8 cellular contexts compared by ENCODE assay signal in genomic region chr1:228108742-228109072, GRCh38. TPM values are rescaled to one million over a fixed set of nuclear protein-coding genes. Genes with fewer than 3 reads are reported as not detected.
DNase-seq lines count a peak whose midpoint lies in the region; ATAC-seq, FAIRE-seq and TF ChIP-seq lines count a peak whose summit lies in the region.

No MANE protein-coding gene starts in this region.

- peaks cover 0 to 2% of the 10 kb centered on the region in 2 donors for H3K36me3 Mint-ChIP-seq in activated T-cell treated with anti-CD3 and anti-CD28 coated beads, Interleukin-2, amount 50 U/mL, for 72 hours (ENCODE audit: insufficient read depth in 2 of 2)
- no peaks in the 10 kb centered on the region for H3K36me3 Mint-ChIP-seq in activated naive CD8-positive, alpha-beta T cell

- no peak for TF ChIP-seq EP300 in HepG2 (IDR thresholded peaks at IDR 0.05; ENCODE audit: low read depth in 2 of 2, low read length in 2 of 2)
- TF ChIP-seq EP300 in HepG2 (CRISPR knock-in tag; IDR thresholded peaks at IDR 0.05; ENCODE audit: borderline replicate concordance) = no peak
- no peak for TF ChIP-seq EP300 in transverse colon (IDR thresholded peaks at IDR 0.05; ENCODE audit: low read depth)

- H3K27me3 Mint-ChIP-seq in activated T-cell treated with anti-CD3 and anti-CD28 coated beads, Interleukin-2, amount 50 U/mL, for 72 hours (ENCODE audit: low read depth) = no peaks in the 10 kb centered on the region
- no peaks in the 10 kb centered on the region for H3K27me3 Mint-ChIP-seq in activated naive CD8-positive, alpha-beta T cell

- H3K4me3 ChIP-seq in HepG2 (replicated peaks in 1 of 3; ENCODE audit: insufficient read depth in 1 of 3, low read depth in 2 of 3, low read length in 3 of 3) = peak overlapping the region; percentile 90 to 99 (median 97)
- H3K4me3 ChIP-seq in transverse colon = peak overlapping the region; percentile 68 to 97 (median 81)

- H3K27me3 ChIP-seq in HepG2 (ENCODE audit: control insufficient read depth in 1 of 2, insufficient read depth in 2 of 2, low read length in 2 of 2) = no peaks in the 10 kb centered on the region; a peak in 1 of 5 replicates
- no peaks in the 10 kb centered on the region for H3K27me3 ChIP-seq in transverse colon

- CTCF ChIA-PET in HepG2 (lab: Yijun Ruan, JAX; ENCODE audit: low intra/inter-chr PET ratio, low total read pairs) = no interaction called here

- POLR2A ChIA-PET in HepG2 (lab: Yijun Ruan, JAX) = interaction anchor here (0.8 to 1.3 kb wide), 2 partner anchors 9 to 25 kb away, joined by 3 read pairs; no protein-coding TSS in a partner anchor

- WGBS in HepG2 (ENCODE audit: low lambda C conversion rate) = 0% methylated on average over 5 of the region's 8 CpGs
- 0 to 2% methylated on average over 1 to 8 of the region's 8 CpGs for WGBS in transverse colon (ENCODE audit: low coverage in 1 of 2), 2 donors

- no peak for DNase-seq in activated T-cell treated with anti-CD3 and anti-CD28 coated beads, Interleukin-2, amount 50 U/mL, for 72 hours
- DNase-seq in activated T-cell treated with anti-CD3 and anti-CD28 coated beads, Interleukin-2, amount 50 U/mL, for 1 hour = no peak
- DNase-seq in HepG2 (ENCODE audit: low spot score) = no peak
- no peak for DNase-seq in transverse colon
- no peak for DNase-seq in stimulated activated CD4-positive, alpha-beta T cell treated with anti-CD3 and anti-CD28 coated beads, Interleukin-15, amount 100 ng/mL, for 24 hours
- DNase-seq in HuH-7.5 (ENCODE audit: low spot score) = no peak

- no peaks in the 10 kb centered on the region for H3K9me3 ChIP-seq in HepG2 (ENCODE audit: low read length)
- no peaks in the 10 kb centered on the region for H3K9me3 ChIP-seq in transverse colon

- no peak for FAIRE-seq in HepG2 (lab: Jason Lieb, UNC)

- H3K36me3 ChIP-seq in HepG2 (replicated peaks in 1 of 2; ENCODE audit: control insufficient read depth in 1 of 2, insufficient read depth in 2 of 2, low read length in 2 of 2) = peaks cover 2 to 7% of the 10 kb centered on the region in 2 experiments; a peak in 2 of 5 replicates
- no peaks in the 10 kb centered on the region for H3K36me3 ChIP-seq in transverse colon

- no peaks in the 10 kb centered on the region for H3K9me3 Mint-ChIP-seq in activated T-cell treated with anti-CD3 and anti-CD28 coated beads, Interleukin-2, amount 50 U/mL, for 72 hours
- no peaks in the 10 kb centered on the region for H3K9me3 Mint-ChIP-seq in activated naive CD8-positive, alpha-beta T cell (ENCODE audit: low read depth)

- peaks cover 18% of the 10 kb centered on the region for H3K79me2 ChIP-seq in HepG2 (ENCODE audit: insufficient read depth, low read length)

- H3K4me3 Mint-ChIP-seq in activated T-cell treated with anti-CD3 and anti-CD28 coated beads, Interleukin-2, amount 50 U/mL, for 72 hours = peak overlapping the region; percentile 93 to 94
- peak overlapping the region; percentile 92 for H3K4me3 Mint-ChIP-seq in activated naive CD8-positive, alpha-beta T cell

- H3K27ac ChIP-seq in HepG2 (ENCODE audit: extremely low read length, insufficient read depth, low read length) = peak overlapping the region; percentile 79
- peak overlapping the region; percentile 88 to 97 (median 94) for H3K27ac ChIP-seq in transverse colon

- H3K4me1 ChIP-seq in HepG2 (ENCODE audit: insufficient read depth, low read length) = peaks cover 34% of the 10 kb centered on the region
- H3K4me1 ChIP-seq in transverse colon = peaks cover 16 to 28% (median 21%) of the 10 kb centered on the region in 4 donors

- TSS peak; percentile 82 for BruUV-seq in HepG2 (replicated peaks; lab: Mats Ljungman, UMichigan)

- TF ChIP-seq CTCF in HepG2 (CRISPR knock-in tag; IDR thresholded peaks at IDR 0.05) (no peak), transverse colon (IDR thresholded peaks at IDR 0.05) (no peak)

- TF ChIP-seq POLR2A in HepG2 (IDR thresholded peaks at IDR 0.05; ENCODE audit: insufficient read depth in 1 of 2, low read depth in 2 of 2, low read length in 2 of 2) (no peak), transverse colon (IDR thresholded peaks at IDR 0.05) (no peak)

- TF ChIP-seq RAD21 in HepG2 (CRISPR knock-in tag; IDR thresholded peaks at IDR 0.05) = no peak

- no peak for ATAC-seq in activated T-cell treated with anti-CD3 and anti-CD28 coated beads, Interleukin-2, amount 50 U/mL, for 72 hours (replicated peaks in 1 of 2)
- ATAC-seq in HepG2 (no peak), HG02798 (IDR thresholded peaks at IDR 0.05; ENCODE audit: poor library complexity, unreplicated experiment) (no peak)

- H3K4me2 ChIP-seq in HepG2 (ENCODE audit: low read depth, low read length) = peak overlapping the region; percentile 93

- H2AFZ ChIP-seq in HepG2 (ENCODE audit: low read length) = no peak overlapping the region

- H4K20me1 ChIP-seq in HepG2 (ENCODE audit: insufficient read depth, low read length) = no peaks in the 10 kb centered on the region

- peak overlapping the region; percentile 57 for H3K27ac Mint-ChIP-seq in activated T-cell treated with anti-CD3 and anti-CD28 coated beads, Interleukin-2, amount 50 U/mL, for 72 hours
- H3K27ac Mint-ChIP-seq in activated naive CD8-positive, alpha-beta T cell = peak overlapping the region; percentile 87

- intact Hi-C loops in HepG2 (cut with micrococcal nuclease; ENCODE audit: unreplicated experiment) = no loop called here
- intact Hi-C loops in transverse colon (cut with DNase I; ENCODE audit: low total_unique reads) = no loop called here

- H3K4me1 Mint-ChIP-seq in activated T-cell treated with anti-CD3 and anti-CD28 coated beads, Interleukin-2, amount 50 U/mL, for 72 hours (ENCODE audit: low read depth) = peaks cover 45% of the 10 kb centered on the region
- H3K4me1 Mint-ChIP-seq in activated naive CD8-positive, alpha-beta T cell (ENCODE audit: low read depth) = peaks cover 29% of the 10 kb centered on the region

- in situ Hi-C loops in HepG2 (cut with HindIII; ENCODE audit: extremely low pct_ligation_motif_present, low pct_unique_long_range_greater_than_20kb) = no loop called here
- in situ Hi-C loops in transverse colon (cut with MboI; ENCODE audit: low pct_ligation_motif_present in 1 of 4, low pct_unique_long_range_greater_than_20kb in 1 of 4, low sequenced_read_pairs in 3 of 4) = no loop called here

- H3K9ac ChIP-seq in HepG2 (ENCODE audit: insufficient read depth, low read depth, low read length) = peak overlapping the region; percentile 97

RNA-seq across cellular contexts. Expression of gene MRPL55, which starts 0.4 kb away (rescaled TPM):
- 10 to 100 TPM; 36.1 to 36.7 TPM for total RNA-seq in activated T-cell treated with anti-CD3 and anti-CD28 coated beads, Interleukin-2, amount 50 U/mL, for 72 hours
- total RNA-seq in HepG2 (2016; rRNA removed; fragmentation: Illumina TruSeq; extraction: Trizol) (92.9 and 97.9 TPM in 2 replicates), transverse colon (10 to 100 TPM; 47.1 to 95.5 (median 77.1) TPM)
- total RNA-seq in HepG2 (2016; cell fraction: cytosol; rRNA removed; fragmentation: Illumina TruSeq; extraction: Trizol; ENCODE audit: low read depth) = 49.0 and 60.3 TPM in 2 replicates
- 86.6 and 104 TPM in 2 replicates for total RNA-seq in HepG2 (2016; cell fraction: insoluble cytoplasmic fraction; rRNA removed; fragmentation: Illumina TruSeq; extraction: Trizol)
- 54.0 and 72.4 TPM in 2 replicates for total RNA-seq in HepG2 (2016; cell fraction: membrane; rRNA removed; fragmentation: Illumina TruSeq; extraction: Trizol)
- total RNA-seq in HepG2 (2016; cell fraction: nucleus; rRNA removed; fragmentation: Illumina TruSeq; extraction: Trizol) = 52.4 and 56.0 TPM in 2 replicates
- 58.6 and 74.8 TPM in 2 replicates for polyA plus RNA-seq in HepG2 (2011; rRNA removed)
- 43.3 and 107 TPM in 2 replicates for polyA plus RNA-seq in HepG2 (2011; cell fraction: cytosol; rRNA removed)
- 195 and 229 TPM in 2 replicates for polyA plus RNA-seq in HepG2 (2011; cell fraction: nucleus; rRNA removed)
- polyA plus RNA-seq in HepG2 (2012) = 31.6 and 40.6 TPM in 2 replicates
- polyA plus RNA-seq in HepG2 (2016; cell fraction: cytosol; fragmentation: Illumina TruSeq; extraction: Trizol; ENCODE audit: low read depth) = 37.6 and 50.2 TPM in 2 replicates
- 96.5 and 99.2 TPM in 2 replicates for polyA plus RNA-seq in HepG2 (2016; cell fraction: insoluble cytoplasmic fraction; fragmentation: Illumina TruSeq; extraction: Trizol; ENCODE audit: low read depth)
- polyA plus RNA-seq in HepG2 (2016; cell fraction: membrane; fragmentation: Illumina TruSeq; extraction: Trizol; ENCODE audit: low read depth) = 41.3 and 57.8 TPM in 2 replicates
- 81.1 and 106 TPM in 2 replicates for polyA plus RNA-seq in HepG2 (2016; cell fraction: nucleus; fragmentation: Illumina TruSeq; extraction: Trizol; ENCODE audit: insufficient read depth, low read depth)
- polyA minus RNA-seq in HepG2 (2011; rRNA and poly(A)+ RNA removed; ENCODE audit: low replicate concordance) = 52.6 and 85.2 TPM in 2 replicates
- 25.1 and 31.5 TPM in 2 replicates for polyA minus RNA-seq in HepG2 (2011; cell fraction: cytosol; rRNA and poly(A)+ RNA removed)
- polyA minus RNA-seq in HepG2 (2011; cell fraction: nucleus; rRNA and poly(A)+ RNA removed) = 29.2 and 32.2 TPM in 2 replicates

RNA-seq across cellular contexts. Expression of gene C1orf35, which starts 5.6 kb away (rescaled TPM):
- total RNA-seq in activated T-cell treated with anti-CD3 and anti-CD28 coated beads, Interleukin-2, amount 50 U/mL, for 72 hours = 10 to 100 TPM; 18.2 to 27.3 TPM
- total RNA-seq in HepG2 (2016; rRNA removed; fragmentation: Illumina TruSeq; extraction: Trizol) (14.2 and 19.3 TPM in 2 replicates), transverse colon (10 to 100 TPM; 11.6 to 17.1 (median 15.7) TPM)
- total RNA-seq in HepG2 (2016; cell fraction: cytosol; rRNA removed; fragmentation: Illumina TruSeq; extraction: Trizol; ENCODE audit: low read depth) = 3.6 and 3.9 TPM in 2 replicates
- total RNA-seq in HepG2 (2016; cell fraction: insoluble cytoplasmic fraction; rRNA removed; fragmentation: Illumina TruSeq; extraction: Trizol) = 12.7 and 19.3 TPM in 2 replicates
- 5.2 and 7.7 TPM in 2 replicates for total RNA-seq in HepG2 (2016; cell fraction: membrane; rRNA removed; fragmentation: Illumina TruSeq; extraction: Trizol)
- 10.2 and 14.8 TPM in 2 replicates for total RNA-seq in HepG2 (2016; cell fraction: nucleus; rRNA removed; fragmentation: Illumina TruSeq; extraction: Trizol)
- 8.1 and 8.8 TPM in 2 replicates for polyA plus RNA-seq in HepG2 (2011; rRNA removed)
- 5.5 and 9.0 TPM in 2 replicates for polyA plus RNA-seq in HepG2 (2011; cell fraction: cytosol; rRNA removed)
- 34.5 and 36.2 TPM in 2 replicates for polyA plus RNA-seq in HepG2 (2011; cell fraction: nucleus; rRNA removed)
- 6.8 and 7.0 TPM in 2 replicates for polyA plus RNA-seq in HepG2 (2012)
- polyA plus RNA-seq in HepG2 (2016; cell fraction: cytosol; fragmentation: Illumina TruSeq; extraction: Trizol; ENCODE audit: low read depth) = 2.9 and 3.3 TPM in 2 replicates
- polyA plus RNA-seq in HepG2 (2016; cell fraction: insoluble cytoplasmic fraction; fragmentation: Illumina TruSeq; extraction: Trizol; ENCODE audit: low read depth) = 14.4 and 15.4 TPM in 2 replicates
- 4.2 TPM in 2 replicates for polyA plus RNA-seq in HepG2 (2016; cell fraction: membrane; fragmentation: Illumina TruSeq; extraction: Trizol; ENCODE audit: low read depth)
- 35.0 and 36.9 TPM in 2 replicates for polyA plus RNA-seq in HepG2 (2016; cell fraction: nucleus; fragmentation: Illumina TruSeq; extraction: Trizol; ENCODE audit: insufficient read depth, low read depth)
- 3.9 and 4.2 TPM in 2 replicates for polyA minus RNA-seq in HepG2 (2011; rRNA and poly(A)+ RNA removed; ENCODE audit: low replicate concordance)
- 1.2 and 2.6 TPM in 2 replicates for polyA minus RNA-seq in HepG2 (2011; cell fraction: cytosol; rRNA and poly(A)+ RNA removed)
- 2.7 and 3.4 TPM in 2 replicates for polyA minus RNA-seq in HepG2 (2011; cell fraction: nucleus; rRNA and poly(A)+ RNA removed)

RNA-seq across cellular contexts. Expression of gene ARF1, which starts 26.2 kb away (rescaled TPM):
- 100 to 1,000 TPM; 327 to 369 TPM for total RNA-seq in activated T-cell treated with anti-CD3 and anti-CD28 coated beads, Interleukin-2, amount 50 U/mL, for 72 hours
- 186 and 210 TPM in 2 replicates for total RNA-seq in HepG2 (2016; rRNA removed; fragmentation: Illumina TruSeq; extraction: Trizol)
- 81.7 and 86.1 TPM in 2 replicates for total RNA-seq in HepG2 (2016; cell fraction: cytosol; rRNA removed; fragmentation: Illumina TruSeq; extraction: Trizol; ENCODE audit: low read depth)
- total RNA-seq in HepG2 (2016; cell fraction: insoluble cytoplasmic fraction; rRNA removed; fragmentation: Illumina TruSeq; extraction: Trizol) = 189 and 192 TPM in 2 replicates
- total RNA-seq in HepG2 (2016; cell fraction: membrane; rRNA removed; fragmentation: Illumina TruSeq; extraction: Trizol) = 147 and 149 TPM in 2 replicates
- total RNA-seq in HepG2 (2016; cell fraction: nucleus; rRNA removed; fragmentation: Illumina TruSeq; extraction: Trizol) = 107 and 112 TPM in 2 replicates
- 327 and 337 TPM in 2 replicates for polyA plus RNA-seq in HepG2 (2011; rRNA removed)
- 324 and 458 TPM in 2 replicates for polyA plus RNA-seq in HepG2 (2011; cell fraction: cytosol; rRNA removed)
- 231 and 250 TPM in 2 replicates for polyA plus RNA-seq in HepG2 (2011; cell fraction: nucleus; rRNA removed)
- polyA plus RNA-seq in HepG2 (2012) = 231 and 263 TPM in 2 replicates
- 82.3 and 83.9 TPM in 2 replicates for polyA plus RNA-seq in HepG2 (2016; cell fraction: cytosol; fragmentation: Illumina TruSeq; extraction: Trizol; ENCODE audit: low read depth)
- 300 and 336 TPM in 2 replicates for polyA plus RNA-seq in HepG2 (2016; cell fraction: insoluble cytoplasmic fraction; fragmentation: Illumina TruSeq; extraction: Trizol; ENCODE audit: low read depth)
- polyA plus RNA-seq in HepG2 (2016; cell fraction: membrane; fragmentation: Illumina TruSeq; extraction: Trizol; ENCODE audit: low read depth) = 127 and 132 TPM in 2 replicates
- polyA plus RNA-seq in HepG2 (2016; cell fraction: nucleus; fragmentation: Illumina TruSeq; extraction: Trizol; ENCODE audit: insufficient read depth, low read depth) = 254 and 261 TPM in 2 replicates
- 586 and 708 TPM in 2 replicates for polyA minus RNA-seq in HepG2 (2011; rRNA and poly(A)+ RNA removed; ENCODE audit: low replicate concordance)
- polyA minus RNA-seq in HepG2 (2011; cell fraction: cytosol; rRNA and poly(A)+ RNA removed) = 237 and 248 TPM in 2 replicates
- polyA minus RNA-seq in HepG2 (2011; cell fraction: nucleus; rRNA and poly(A)+ RNA removed) = 85.8 and 86.9 TPM in 2 replicates
- 100 to 1,000 TPM; 303 to 452 (median 375) TPM for total RNA-seq in transverse colon

RNA-seq across cellular contexts. Expression of gene GUK1, which starts 31.4 kb away (rescaled TPM):
- 100 to 1,000 TPM; 130 to 148 TPM for total RNA-seq in activated T-cell treated with anti-CD3 and anti-CD28 coated beads, Interleukin-2, amount 50 U/mL, for 72 hours
- total RNA-seq in HepG2 (2016; rRNA removed; fragmentation: Illumina TruSeq; extraction: Trizol) = 82.7 and 116 TPM in 2 replicates
- total RNA-seq in HepG2 (2016; cell fraction: cytosol; rRNA removed; fragmentation: Illumina TruSeq; extraction: Trizol; ENCODE audit: low read depth) = 772 and 776 TPM in 2 replicates
- 78.9 and 120 TPM in 2 replicates for total RNA-seq in HepG2 (2016; cell fraction: insoluble cytoplasmic fraction; rRNA removed; fragmentation: Illumina TruSeq; extraction: Trizol)
- 448 and 476 TPM in 2 replicates for total RNA-seq in HepG2 (2016; cell fraction: membrane; rRNA removed; fragmentation: Illumina TruSeq; extraction: Trizol)
- 51.4 and 56.9 TPM in 2 replicates for total RNA-seq in HepG2 (2016; cell fraction: nucleus; rRNA removed; fragmentation: Illumina TruSeq; extraction: Trizol)
- polyA plus RNA-seq in HepG2 (2011; rRNA removed) = 154 and 205 TPM in 2 replicates
- 228 and 301 TPM in 2 replicates for polyA plus RNA-seq in HepG2 (2011; cell fraction: cytosol; rRNA removed)
- 387 and 492 TPM in 2 replicates for polyA plus RNA-seq in HepG2 (2011; cell fraction: nucleus; rRNA removed)
- 58.4 and 85.4 TPM in 2 replicates for polyA plus RNA-seq in HepG2 (2012)
- polyA plus RNA-seq in HepG2 (2016; cell fraction: cytosol; fragmentation: Illumina TruSeq; extraction: Trizol; ENCODE audit: low read depth) = 764 and 775 TPM in 2 replicates
- polyA plus RNA-seq in HepG2 (2016; cell fraction: insoluble cytoplasmic fraction; fragmentation: Illumina TruSeq; extraction: Trizol; ENCODE audit: low read depth) = 78.9 and 87.4 TPM in 2 replicates
- polyA plus RNA-seq in HepG2 (2016; cell fraction: membrane; fragmentation: Illumina TruSeq; extraction: Trizol; ENCODE audit: low read depth) = 402 and 423 TPM in 2 replicates
- polyA plus RNA-seq in HepG2 (2016; cell fraction: nucleus; fragmentation: Illumina TruSeq; extraction: Trizol; ENCODE audit: insufficient read depth, low read depth) = 119 and 120 TPM in 2 replicates
- 81.2 and 86.5 TPM in 2 replicates for polyA minus RNA-seq in HepG2 (2011; rRNA and poly(A)+ RNA removed; ENCODE audit: low replicate concordance)
- 31.2 and 41.7 TPM in 2 replicates for polyA minus RNA-seq in HepG2 (2011; cell fraction: cytosol; rRNA and poly(A)+ RNA removed)
- polyA minus RNA-seq in HepG2 (2011; cell fraction: nucleus; rRNA and poly(A)+ RNA removed) = 52.1 and 60.5 TPM in 2 replicates
- total RNA-seq in transverse colon = 100 to 1,000 TPM; 183 to 573 (median 382) TPM

RNA-seq across cellular contexts. Expression of gene GJC2, which starts 41.0 kb away (rescaled TPM):
- total RNA-seq in activated T-cell treated with anti-CD3 and anti-CD28 coated beads, Interleukin-2, amount 50 U/mL, for 72 hours = under 1 TPM; 0.77 to 0.93 TPM
- total RNA-seq in HepG2 (2016; rRNA removed; fragmentation: Illumina TruSeq; extraction: Trizol) (1.6 and 3.8 TPM in 2 replicates), transverse colon (1 to 10 TPM in 2 of 4 donors, under 1 TPM in 2; 0.20 to 7.1 (median 1.4) TPM)
- total RNA-seq in HepG2 (2016; cell fraction: cytosol; rRNA removed; fragmentation: Illumina TruSeq; extraction: Trizol; ENCODE audit: low read depth) = 0.79 and 1.0 TPM in 2 replicates
- total RNA-seq in HepG2 (2016; cell fraction: insoluble cytoplasmic fraction; rRNA removed; fragmentation: Illumina TruSeq; extraction: Trizol) = 1.5 and 3.8 TPM in 2 replicates
- total RNA-seq in HepG2 (2016; cell fraction: membrane; rRNA removed; fragmentation: Illumina TruSeq; extraction: Trizol) = 1.4 and 2.0 TPM in 2 replicates
- 2.3 and 2.4 TPM in 2 replicates for total RNA-seq in HepG2 (2016; cell fraction: nucleus; rRNA removed; fragmentation: Illumina TruSeq; extraction: Trizol)
- polyA plus RNA-seq in HepG2 (2011; rRNA removed) = 1.6 and 2.5 TPM in 2 replicates
- 1.4 and 3.3 TPM in 2 replicates for polyA plus RNA-seq in HepG2 (2011; cell fraction: cytosol; rRNA removed)
- polyA plus RNA-seq in HepG2 (2011; cell fraction: nucleus; rRNA removed) = 3.1 and 3.8 TPM in 2 replicates
- polyA plus RNA-seq in HepG2 (2012) = 2.5 and 2.9 TPM in 2 replicates
- 0.48 and 0.51 TPM in 2 replicates for polyA plus RNA-seq in HepG2 (2016; cell fraction: cytosol; fragmentation: Illumina TruSeq; extraction: Trizol; ENCODE audit: low read depth)
- polyA plus RNA-seq in HepG2 (2016; cell fraction: insoluble cytoplasmic fraction; fragmentation: Illumina TruSeq; extraction: Trizol; ENCODE audit: low read depth) = 1.7 and 1.8 TPM in 2 replicates
- polyA plus RNA-seq in HepG2 (2016; cell fraction: membrane; fragmentation: Illumina TruSeq; extraction: Trizol; ENCODE audit: low read depth) = 1.2 and 1.3 TPM in 2 replicates
- polyA plus RNA-seq in HepG2 (2016; cell fraction: nucleus; fragmentation: Illumina TruSeq; extraction: Trizol; ENCODE audit: insufficient read depth, low read depth) = 3.1 and 3.7 TPM in 2 replicates
- polyA minus RNA-seq in HepG2 (2011; rRNA and poly(A)+ RNA removed; ENCODE audit: low replicate concordance) = 0.65 and 7.9 TPM in 2 replicates
- 2.4 and 5.1 TPM in 2 replicates for polyA minus RNA-seq in HepG2 (2011; cell fraction: cytosol; rRNA and poly(A)+ RNA removed)
- polyA minus RNA-seq in HepG2 (2011; cell fraction: nucleus; rRNA and poly(A)+ RNA removed) = 2.4 and 2.7 TPM in 2 replicates
